Comparison of ENCODE assay signal across 10 cellular contexts in the genomic region with DNA sequence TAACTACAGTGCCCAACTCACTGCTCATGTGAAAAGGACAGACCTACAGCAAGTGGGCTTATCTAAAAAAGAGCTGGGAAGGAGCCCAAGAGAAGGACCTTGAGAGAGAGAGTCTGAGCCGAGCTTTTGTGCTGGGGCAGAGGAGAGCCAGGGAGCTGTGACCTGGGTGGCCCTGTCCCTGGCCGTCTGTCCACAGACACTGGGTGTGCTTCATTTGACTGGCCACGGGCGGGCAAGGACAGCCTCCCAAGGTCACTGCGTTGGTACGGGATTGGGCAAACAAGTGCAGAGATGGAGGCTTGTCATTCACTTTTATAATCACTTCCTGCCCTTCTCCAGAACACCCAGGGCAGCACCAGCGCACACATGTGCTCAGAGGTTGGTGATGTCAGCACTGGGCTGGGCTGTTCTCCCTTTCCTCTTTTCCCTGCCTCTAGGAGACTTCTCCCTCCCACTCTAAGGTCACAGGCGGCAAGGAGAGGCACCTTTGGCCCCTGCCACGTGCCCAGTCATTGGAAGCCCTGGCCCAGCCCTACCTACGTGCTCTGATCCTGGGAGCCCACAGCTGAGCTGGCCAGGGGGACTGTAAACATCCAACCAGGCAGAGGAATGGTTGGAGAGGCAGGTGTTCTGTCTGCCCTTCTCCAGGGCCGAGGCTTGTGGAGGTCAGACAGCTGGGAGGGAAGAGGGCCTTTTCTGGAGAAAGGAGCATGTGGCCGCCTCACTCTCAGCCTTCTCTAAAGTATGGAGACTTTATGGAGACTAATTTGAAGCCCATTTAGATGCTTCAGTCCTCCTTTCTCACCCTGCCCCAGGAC. TPM values are rescaled to one million over a fixed set of nuclear protein-coding genes. Genes with fewer than 3 reads are reported as not detected.
DNase-seq lines count a peak whose midpoint lies in the region; ATAC-seq and TF ChIP-seq lines count a peak whose summit lies in the region.
"Had no signal": no experiment of that assay in that cellular context is flagged by ENCODE, and none has a peak within 500 bp of the region (broad histone marks: within the 10 kb centered on the region; RNA-seq: fewer than 3 reads in every experiment).

No MANE protein-coding gene starts in this region.

- no peaks in the 10 kb centered on the region for H3K36me3 ChIP-seq in left ventricle myocardium inferior
- H3K36me3 ChIP-seq: BE2C had no signal

- H3K9me3 ChIP-seq in left ventricle myocardium inferior (replicated peaks) = no peaks in the 10 kb centered on the region
- H3K9me3 ChIP-seq: BE2C had no signal

- H3K4me3 ChIP-seq in left ventricle myocardium inferior = no peak overlapping the region

- H3K27me3 ChIP-seq in left ventricle myocardium inferior (ENCODE audit: low read depth) = peaks cover 4% of the 10 kb centered on the region
- H3K27me3 ChIP-seq: BE2C had no signal

- intact Hi-C loops in Right ventricle myocardium inferior (cut with DNase I) (no loop called here), left ventricle myocardium inferior (cut with micrococcal nuclease) (no loop called here)

- H3K4me1 ChIP-seq in left ventricle myocardium inferior = peaks cover 8% of the 10 kb centered on the region
- H3K4me1 ChIP-seq: BE2C had no signal

- H3K27ac ChIP-seq in left ventricle myocardium inferior (replicated peaks) = no peak overlapping the region

- no peak for DNase-seq in Right ventricle myocardium inferior (ENCODE audit: missing footprints)
- no peak for DNase-seq in left ventricle myocardium inferior
- peak; percentile 43 for DNase-seq in activated naive CD4-positive, alpha-beta T cell treated with Interleukin-2 at 50 U/mL for 16 hours
- peak; percentile 62 for DNase-seq in mucosa of gallbladder (ENCODE audit: low spot score)
- no peak for DNase-seq in NCI-H748 treated with DMSO at 0.1 percent for 48 hours (lab: John Stamatoyannopoulos, UW)
- no peak for DNase-seq in hepatic stellate cell (ENCODE audit: low spot score)
- DNase-seq in amniotic stem cell (lab: John Stamatoyannopoulos, UW) = no peak
- DNase-seq in medulla oblongata (ENCODE audit: extremely low spot score) = no peak
- DNase-seq: BE2C, IMR-90 had no signal

- peak; percentile 64 for ATAC-seq in Right ventricle myocardium inferior

- no peak for TF ChIP-seq CTCF in left ventricle myocardium inferior (IDR thresholded peaks at IDR 0.05; ENCODE audit: borderline replicate concordance)

RNA-seq across cellular contexts. Expression of a gene that starts 6.4 kb away (rescaled TPM):
- total RNA-seq in Right ventricle myocardium inferior (3.4 TPM), left ventricle myocardium inferior (2.2 TPM), mucosa of gallbladder (70.3 TPM)

RNA-seq across cellular contexts. Expression of a gene that starts 39.9 kb away (rescaled TPM):
- total RNA-seq in Right ventricle myocardium inferior (0.89 TPM), left ventricle myocardium inferior (0.33 TPM), mucosa of gallbladder (32.4 TPM)
- total RNA-seq: IMR-90 had no signal

Comparison
In these comparisons a context has a peak if more than half of its experiments do, and no peak if none do; other contexts are left out.
1. DNase-seq: peak in activated naive CD4-positive, alpha-beta T cell treated with Interleukin-2 at 50 U/mL for 16 hours (single experiment) and mucosa of gallbladder (single experiment); none in Right ventricle myocardium inferior (single experiment), left ventricle myocardium inferior (single experiment), NCI-H748 treated with DMSO at 0.1 percent for 48 hours (single experiment), hepatic stellate cell (single experiment), amniotic stem cell (single experiment) and medulla oblongata (single experiment).
2. RNA of a gene that starts 6.4 kb away (total RNA-seq): 70.3 TPM in mucosa of gallbladder (single experiment); 3.4 TPM in Right ventricle myocardium inferior (single experiment) and 2.2 TPM in left ventricle myocardium inferior (single experiment); every median in the first group is over 10 times any median in the second.
3. RNA of a gene that starts 39.9 kb away (total RNA-seq): 32.4 TPM in mucosa of gallbladder (single experiment); 0.89 TPM in Right ventricle myocardium inferior (single experiment) and 0.33 TPM in left ventricle myocardium inferior (single experiment); every median in the first group is over 10 times any median in the second.